In the genomic region with DNA sequence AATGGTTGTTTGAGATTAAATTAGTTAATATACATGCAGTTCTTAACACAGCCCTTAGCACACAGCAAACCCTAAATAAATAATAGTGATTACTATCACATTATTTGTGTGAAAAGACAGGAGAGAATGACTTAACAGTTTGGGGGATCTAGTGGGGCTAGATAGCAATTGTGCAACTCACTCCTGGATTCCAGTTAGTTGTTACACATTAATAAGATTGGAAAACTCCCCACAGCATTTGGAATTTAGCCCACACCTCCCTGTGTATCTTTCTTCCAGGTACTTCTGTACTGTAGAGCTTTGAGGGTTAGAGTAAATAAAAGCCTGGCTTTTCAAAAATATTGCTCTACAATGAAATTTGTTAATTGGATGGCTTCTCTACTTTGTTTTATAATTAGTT, we compare ENCODE assay signal across 16 cellular contexts.
DNase-seq lines count a peak whose midpoint lies in the region; ATAC-seq and TF ChIP-seq lines count a peak whose summit lies in the region.
"Had no signal": no experiment of that assay in that cellular context is flagged by ENCODE, and none has a peak within 500 bp of the region (broad histone marks: within the 10 kb centered on the region; RNA-seq: fewer than 3 reads in every experiment).

No MANE protein-coding gene starts in this region.

- DNase-seq in body of pancreas (peak in 3 of 4 donors; percentile 20 to 54 (median 25)), kidney tubule cell (ENCODE audit: low spot score) (peak; percentile 51), renal cortical epithelial cell (ENCODE audit: low read depth) (peak; percentile 85), NOMO-1 treated with dmso at 0.1 percent for 144 hours (lab: John Stamatoyannopoulos, UW; ENCODE audit: unreplicated experiment) (no peak), NK-92 (lab: John Stamatoyannopoulos, UW; ENCODE audit: unreplicated experiment) (no peak)
- no peak for DNase-seq in stimulated activated CD4-positive, alpha-beta T cell treated with anti-CD3 and anti-CD28 coated beads, Interleukin-12 subunit alpha, Interleukin-12 subunit beta, amount 100 ng/mL, for 4 hours
- DNase-seq: 8988T; CD4-positive, alpha-beta memory T cell; DMS153; DMS79; GDM1; GM23248 had no signal

- H3K36me3 ChIP-seq in body of pancreas (replicated peaks in 1 of 2; ENCODE audit: insufficient read depth in 1 of 2, low read depth in 2 of 2): no peaks in the 10 kb centered on the region
- H3K36me3 ChIP-seq in liver (ENCODE audit: control insufficient read depth in 4 of 4, insufficient read depth in 3 of 4, low read depth in 1 of 4, low read length in 3 of 4): no peaks in the 10 kb centered on the region
- H3K36me3 ChIP-seq: BLaER1, HAP-1 had no signal

- intact Hi-C loops in body of pancreas (cut with DNase I): no loop called here

- H3K9me3 ChIP-seq in body of pancreas (no peaks in the 10 kb centered on the region), liver (ENCODE audit: control insufficient read depth in 4 of 4, low read length in 3 of 4) (no peaks in the 10 kb centered on the region)
- H3K9me3 ChIP-seq: BLaER1, HAP-1 had no signal

- H3K4me3 ChIP-seq in body of pancreas: no peak overlapping the region
- H3K4me3 ChIP-seq in liver (ENCODE audit: low read depth in 1 of 3, low read length in 3 of 3): no peak overlapping the region
- H3K4me3 ChIP-seq: BLaER1, GM23248, HAP-1 had no signal

- peaks cover 20% of the 10 kb centered on the region for H3K4me1 ChIP-seq in body of pancreas
- H3K4me1 ChIP-seq in liver (ENCODE audit: control insufficient read depth in 4 of 4, insufficient read depth in 4 of 4, low read length in 3 of 4): peaks cover 0 to 26% (median 22%) of the 10 kb centered on the region in 4 donors
- H3K4me1 ChIP-seq: BLaER1, HAP-1 had no signal

- H3K27ac ChIP-seq in body of pancreas: peak overlapping the region in 1 of 4 donors; percentile 20
- H3K27ac ChIP-seq in liver (ENCODE audit: low read depth in 1 of 2, low read length in 2 of 2): peak overlapping the region; percentile 6 to 58
- H3K27ac ChIP-seq: BLaER1, GM23248 had no signal

- peak; percentile 78 for ATAC-seq in body of pancreas
- ATAC-seq in GM18868 (IDR thresholded peaks at IDR 0.05; ENCODE audit: unreplicated experiment): no peak

- H3K27me3 ChIP-seq in body of pancreas (no peaks in the 10 kb centered on the region), liver (ENCODE audit: control insufficient read depth in 4 of 4, insufficient read depth in 4 of 4, low read length in 3 of 4) (no peaks in the 10 kb centered on the region)
- H3K27me3 ChIP-seq: BLaER1 had no signal

- no peak overlapping the region for H3K9ac ChIP-seq in liver (ENCODE audit: low read depth in 1 of 2, low read length in 2 of 2)
- H3K9ac ChIP-seq: BLaER1, GM23248 had no signal

- peak; percentile 24 to 48 for TF ChIP-seq RAD21 in liver (IDR thresholded peaks at IDR 0.05)

- no peak for TF ChIP-seq POLR2A in body of pancreas (IDR thresholded peaks at IDR 0.05)

- TF ChIP-seq CTCF in body of pancreas (IDR thresholded peaks at IDR 0.05) (no peak), liver (IDR thresholded peaks at IDR 0.05; ENCODE audit: low read depth, low read length, missing input control) (no peak)

TF ChIP-seq in liver, 16 proteins besides CTCF, POLR2A, EP300 and RAD21:
- TF ChIP-seq JUND (IDR thresholded peaks at IDR 0.05): peak in 1 of 2 donors; percentile 76
- TF ChIP-seq FOXA2 (IDR thresholded peaks at IDR 0.05): peak; percentile 80
- TF ChIP-seq HNF4G (IDR thresholded peaks at IDR 0.05): no peak
- peak; percentile 53 for TF ChIP-seq FOXA1 (IDR thresholded peaks at IDR 0.05)
- peak; percentile 54 for TF ChIP-seq YY1 (IDR thresholded peaks at IDR 0.05)
- TF ChIP-seq, protein P1, sequence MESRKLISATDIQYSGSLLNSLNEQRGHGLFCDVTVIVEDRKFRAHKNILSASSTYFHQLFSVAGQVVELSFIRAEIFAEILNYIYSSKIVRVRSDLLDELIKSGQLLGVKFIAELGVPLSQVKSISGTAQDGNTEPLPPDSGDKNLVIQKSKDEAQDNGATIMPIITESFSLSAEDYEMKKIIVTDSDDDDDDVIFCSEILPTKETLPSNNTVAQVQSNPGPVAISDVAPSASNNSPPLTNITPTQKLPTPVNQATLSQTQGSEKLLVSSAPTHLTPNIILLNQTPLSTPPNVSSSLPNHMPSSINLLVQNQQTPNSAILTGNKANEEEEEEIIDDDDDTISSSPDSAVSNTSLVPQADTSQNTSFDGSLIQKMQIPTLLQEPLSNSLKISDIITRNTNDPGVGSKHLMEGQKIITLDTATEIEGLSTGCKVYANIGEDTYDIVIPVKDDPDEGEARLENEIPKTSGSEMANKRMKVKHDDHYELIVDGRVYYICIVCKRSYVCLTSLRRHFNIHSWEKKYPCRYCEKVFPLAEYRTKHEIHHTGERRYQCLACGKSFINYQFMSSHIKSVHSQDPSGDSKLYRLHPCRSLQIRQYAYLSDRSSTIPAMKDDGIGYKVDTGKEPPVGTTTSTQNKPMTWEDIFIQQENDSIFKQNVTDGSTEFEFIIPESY (IDR thresholded peaks at IDR 0.05): peak; percentile 77
- TF ChIP-seq, protein P2, sequence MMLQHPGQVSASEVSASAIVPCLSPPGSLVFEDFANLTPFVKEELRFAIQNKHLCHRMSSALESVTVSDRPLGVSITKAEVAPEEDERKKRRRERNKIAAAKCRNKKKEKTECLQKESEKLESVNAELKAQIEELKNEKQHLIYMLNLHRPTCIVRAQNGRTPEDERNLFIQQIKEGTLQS (IDR thresholded peaks at IDR 0.05): no peak
- TF ChIP-seq RXRA (IDR thresholded peaks at IDR 0.05): peak; percentile 35 to 73
- no peak for TF ChIP-seq EGR1 (IDR thresholded peaks at IDR 0.05; ENCODE audit: low read depth in 2 of 2)
- no peak for TF ChIP-seq TAF1 (conservative IDR thresholded peaks at IDR 0.05)
- TF ChIP-seq HNF4A (conservative IDR thresholded peaks at IDR 0.05): peak; percentile 72 to 79
- TF ChIP-seq SP1 (IDR thresholded peaks at IDR 0.05): peak; percentile 65
- TF ChIP-seq GABPA (IDR thresholded peaks at IDR 0.05 in 1 of 2, conservative IDR thresholded peaks at IDR 0.05 in 1 of 2): no peak
- peak; percentile 54 for TF ChIP-seq REST (IDR thresholded peaks at IDR 0.05)
- TF ChIP-seq, protein P3, sequence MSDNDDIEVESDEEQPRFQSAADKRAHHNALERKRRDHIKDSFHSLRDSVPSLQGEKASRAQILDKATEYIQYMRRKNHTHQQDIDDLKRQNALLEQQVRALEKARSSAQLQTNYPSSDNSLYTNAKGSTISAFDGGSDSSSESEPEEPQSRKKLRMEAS (IDR thresholded peaks at IDR 0.05): peak; percentile 64
- TF ChIP-seq NR2F2 (IDR thresholded peaks at IDR 0.05): no peak

Comparison
In these comparisons a context has a peak if more than half of its experiments do, and no peak if none do; other contexts are left out.
1. DNase-seq: peak in body of pancreas (3 of 4), kidney tubule cell (single experiment) and renal cortical epithelial cell (single experiment); none in stimulated activated CD4-positive, alpha-beta T cell treated with anti-CD3 and anti-CD28 coated beads, Interleukin-12 subunit alpha, Interleukin-12 subunit beta, amount 100 ng/mL, for 4 hours (single experiment), NOMO-1 treated with dmso at 0.1 percent for 144 hours (single experiment) and NK-92 (single experiment).